ENCODE assay signal across 8 cellular contexts in genomic region chr7:157140118-157140905, GRCh38. TPM values are rescaled to one million over a fixed set of nuclear protein-coding genes. Genes with fewer than 3 reads are reported as not detected.
DNase-seq lines count a peak whose midpoint lies in the region; ATAC-seq and TF ChIP-seq lines count a peak whose summit lies in the region.

No MANE protein-coding gene starts in this region.

- ATAC-seq in memory B cell (ENCODE audit: low read depth): no peak
- ATAC-seq in GM19023 (IDR thresholded peaks at IDR 0.05; ENCODE audit: unreplicated experiment): no peak
- no peak for ATAC-seq in HG03378 (IDR thresholded peaks at IDR 0.05; ENCODE audit: unreplicated experiment)

- peak overlapping the region; percentile 70 for H3K27ac Mint-ChIP-seq in memory B cell

- peak overlapping the region; percentile 86 for H3K4me3 Mint-ChIP-seq in memory B cell

- in situ Hi-C loops in astrocyte of the cerebellum (cut with HindIII; ENCODE audit: low sequenced_read_pairs): no loop called here

- peaks cover 21% of the 10 kb centered on the region for H3K36me3 Mint-ChIP-seq in memory B cell

- H3K27me3 ChIP-seq in ACC112 (ENCODE audit: insufficient read depth, low read length): no peaks in the 10 kb centered on the region

- H3K4me3 ChIP-seq in ACC112 (ENCODE audit: low read depth, low read length) (peak overlapping the region; percentile 100), LNCaP clone FGC (ENCODE audit: low read depth, low read length) (peak overlapping the region; percentile 95), astrocyte of the cerebellum (ENCODE audit: low read depth, low read length) (peak overlapping the region; percentile 69)

- peaks cover 30% of the 10 kb centered on the region for H3K4me1 ChIP-seq in ACC112 (ENCODE audit: control insufficient read depth, insufficient read depth, low read length, unreplicated experiment)

- no peak overlapping the region for H2AFZ ChIP-seq in ACC112 (ENCODE audit: low read length, unreplicated experiment)

- H3K36me3 ChIP-seq in ACC112 (ENCODE audit: insufficient read depth, low read length): peaks cover 16% of the 10 kb centered on the region

- no peaks in the 10 kb centered on the region for H3K27me3 Mint-ChIP-seq in memory B cell

- no peaks in the 10 kb centered on the region for H3K9me3 Mint-ChIP-seq in memory B cell

- peaks cover 39% of the 10 kb centered on the region for H3K4me1 Mint-ChIP-seq in memory B cell

- peak overlapping the region; percentile 55; the same call in 1 of the 2 replicates for H3K27ac ChIP-seq in ACC112 (ENCODE audit: low read depth, low read length)

- H3K79me2 ChIP-seq in ACC112 (ENCODE audit: control insufficient read depth, insufficient read depth, low read length, unreplicated experiment): peaks cover 65% of the 10 kb centered on the region

- no peak for TF ChIP-seq CTCF in LNCaP clone FGC (IDR thresholded peaks at IDR 0.05; ENCODE audit: control insufficient read depth, extremely low read depth, insufficient read depth)
- TF ChIP-seq CTCF in astrocyte of the cerebellum (IDR thresholded peaks at IDR 0.05; ENCODE audit: low read depth, low read length, missing control alignments): no peak

- DNase-seq in LNCaP clone FGC (ENCODE audit: low read depth): no peak
- DNase-seq in astrocyte of the cerebellum (ENCODE audit: low read depth): no peak
- DNase-seq in memory B cell (ENCODE audit: low spot score in 2 of 2): no peak
- no peak for DNase-seq in A172 (ENCODE audit: low spot score)
- no peak for DNase-seq in GOT3 (lab: John Stamatoyannopoulos, UW)

RNA-seq across cellular contexts. Expression of gene UBE3C, which starts 1.6 kb away (rescaled TPM):
- total RNA-seq in A172 (2014; rRNA removed; shearing (Covaris generic)): 76.2 and 81.8 TPM in 2 replicates
